In genomic region chr1:53117836-53118235, GRCh38 we compare ENCODE assay signal across 2 cellular contexts.
TF ChIP-seq lines count a peak whose summit lies in the region.

No MANE protein-coding gene starts in this region.

TF ChIP-seq in IMR-90, 13 proteins besides CTCF, POLR2A, EP300 and RAD21:
- no peak for TF ChIP-seq MAZ (IDR thresholded peaks at IDR 0.05; ENCODE audit: borderline replicate concordance, low read depth, low read length)
- TF ChIP-seq MAFK (IDR thresholded peaks at IDR 0.05; ENCODE audit: low read depth, low read length) = no peak
- TF ChIP-seq CEBPB (IDR thresholded peaks at IDR 0.05; ENCODE audit: low read depth, low read length) = no peak
- no peak for TF ChIP-seq USF2 (IDR thresholded peaks at IDR 0.05; ENCODE audit: low read depth, low read length)
- no peak for TF ChIP-seq RCOR1 (IDR thresholded peaks at IDR 0.05; ENCODE audit: insufficient replicate concordance, low read length)
- no peak for TF ChIP-seq FOS (IDR thresholded peaks at IDR 0.05; ENCODE audit: low read depth, low read length)
- no peak for TF ChIP-seq BHLHE40 (IDR thresholded peaks at IDR 0.05; ENCODE audit: low read depth, low read length)
- no peak for TF ChIP-seq NFE2L2 (IDR thresholded peaks at IDR 0.05; ENCODE audit: low read depth, low read length)
- no peak for TF ChIP-seq CHD1 (IDR thresholded peaks at IDR 0.05; ENCODE audit: low read depth, low read length)
- no peak for TF ChIP-seq SMC3 (IDR thresholded peaks at IDR 0.05; ENCODE audit: low read depth, low read length)
- TF ChIP-seq MXI1 (IDR thresholded peaks at IDR 0.05; ENCODE audit: borderline replicate concordance, low read depth, low read length) = no peak

TF ChIP-seq in H1, 55 proteins besides CTCF, POLR2A, EP300 and RAD21:
- no peak for TF ChIP-seq CHD7 (IDR thresholded peaks at IDR 0.05; ENCODE audit: insufficient replicate concordance, low read length)
- no peak for TF ChIP-seq SP4 (IDR thresholded peaks at IDR 0.05; ENCODE audit: low read length)
- TF ChIP-seq CHD1 (IDR thresholded peaks at IDR 0.05; ENCODE audit: low read depth, low read length) = no peak
- TF ChIP-seq CREB1 (IDR thresholded peaks at IDR 0.05) = no peak
